ENCODE assay signal across 8 cellular contexts in the genomic region with DNA sequence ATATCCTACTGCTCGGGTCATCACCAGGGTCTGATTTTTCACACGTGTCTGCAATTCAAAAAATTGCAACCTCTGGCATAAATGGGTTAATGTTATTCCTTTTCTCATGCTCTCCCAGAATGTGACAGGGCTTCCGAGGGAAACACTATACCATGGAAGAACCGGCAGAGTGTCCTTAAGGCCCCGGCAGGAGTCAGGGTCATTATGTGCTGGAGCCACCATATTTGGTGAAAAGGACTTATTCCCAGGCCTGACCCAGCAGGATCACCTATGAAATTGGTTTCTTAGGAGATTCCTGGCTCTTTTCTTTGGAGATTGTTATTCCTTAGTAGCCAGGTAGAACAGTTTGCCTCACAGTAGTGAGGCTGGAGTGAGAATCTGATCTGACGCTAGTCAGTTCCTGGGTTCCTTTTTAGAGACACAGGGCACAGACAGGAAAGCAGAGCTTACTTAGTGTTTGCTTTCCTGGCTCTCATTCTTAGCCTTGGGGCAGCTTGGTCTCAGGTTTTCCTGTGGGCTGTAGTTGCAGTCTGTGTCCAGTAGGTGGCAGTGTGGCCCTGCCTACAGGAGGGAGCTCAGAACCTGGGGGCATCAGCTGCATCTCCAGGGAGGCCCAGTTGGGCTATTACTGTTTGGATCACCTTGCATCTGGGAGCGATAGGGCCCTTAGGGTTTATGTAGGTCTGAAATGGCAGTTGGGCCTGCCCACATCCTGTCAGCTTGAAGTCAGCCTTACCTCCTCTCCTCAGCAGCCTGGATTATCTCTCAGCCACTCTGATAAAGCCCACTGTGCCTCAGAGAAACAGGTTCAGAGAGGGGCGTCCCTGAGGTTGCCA. TPM values are rescaled to one million over a fixed set of nuclear protein-coding genes. Genes with fewer than 3 reads are reported as not detected.
DNase-seq lines count a peak whose midpoint lies in the region; TF ChIP-seq lines count a peak whose summit lies in the region.

No MANE protein-coding gene starts in this region.

- peaks cover 55% of the 10 kb centered on the region for H3K79me2 ChIP-seq in hepatocyte

- H3K27ac ChIP-seq in hepatocyte = peak overlapping the region; percentile 3

- no peaks in the 10 kb centered on the region for H3K27me3 ChIP-seq in hepatocyte

- no peaks in the 10 kb centered on the region for H3K9me2 ChIP-seq in hepatocyte (replicated peaks; ENCODE audit: insufficient read depth)

- peaks cover 58% of the 10 kb centered on the region for H4K20me1 ChIP-seq in hepatocyte (ENCODE audit: insufficient read depth, poor library complexity, severe bottlenecking)

- DNase-seq in NCI-H187 (lab: John Stamatoyannopoulos, UW) (peak; percentile 30 to 65), NCI-H187 treated with DMSO at 0.1 percent for 48 hours (lab: John Stamatoyannopoulos, UW) (no peak), NCI-H146 treated with DMSO at 0.1 percent for 48 hours (lab: John Stamatoyannopoulos, UW; ENCODE audit: unreplicated experiment) (peak; percentile 63), T-helper 9 cell (peak; percentile 57), astrocyte of the hippocampus (ENCODE audit: low read depth, low spot score) (peak; percentile 87), hepatocyte (ENCODE audit: low spot score) (peak; percentile 83), HPDE6-E6E7 (ENCODE audit: extremely low spot score) (no peak)
- peak; percentile 43 to 57 for DNase-seq in stimulated activated CD4-positive, alpha-beta T cell treated with anti-CD3 and anti-CD28 coated beads, Interleukin-12 subunit alpha, Interleukin-12 subunit beta, amount 100 ng/mL, for 24 hours (ENCODE audit: low read depth in 2 of 2)

- H3K4me3 ChIP-seq in hepatocyte = no peak overlapping the region

- H3K4me1 ChIP-seq in hepatocyte (ENCODE audit: insufficient read depth) = no peaks in the 10 kb centered on the region

- no peak overlapping the region for H3K4me2 ChIP-seq in hepatocyte

- TF ChIP-seq CTCF in hepatocyte (IDR thresholded peaks at IDR 0.05; ENCODE audit: poor library complexity) = peak; percentile 97

- no peaks in the 10 kb centered on the region for H3K9me3 ChIP-seq in hepatocyte (ENCODE audit: low read depth)

- H2AFZ ChIP-seq in hepatocyte = no peak overlapping the region

- no peaks in the 10 kb centered on the region for H3K36me3 ChIP-seq in hepatocyte (replicated peaks; ENCODE audit: insufficient read depth, low read depth)

- WGBS in hepatocyte (ENCODE audit: low lambda C conversion rate, missing lambda C conversion rate) = 50% methylated on average over 8 of the region's 8 CpGs

RNA-seq across cellular contexts. Expression of a gene that starts 12.4 kb away (rescaled TPM):
- 164 and 190 TPM in 2 replicates for total RNA-seq in hepatocyte
- polyA plus RNA-seq in hepatocyte = 248 and 294 TPM in 2 replicates

RNA-seq across cellular contexts. Expression of a gene that starts 16.5 kb away (rescaled TPM):
- 7.1 and 8.7 TPM in 2 replicates for total RNA-seq in hepatocyte
- 18.0 and 20.6 TPM in 2 replicates for polyA plus RNA-seq in hepatocyte

RNA-seq across cellular contexts. Expression of a gene that starts 21.3 kb away (rescaled TPM):
- total RNA-seq in hepatocyte = 1.9 TPM in 1 of 2 replicates, not detected in the other
- polyA plus RNA-seq in hepatocyte = 2.6 and 2.7 TPM in 2 replicates

RNA-seq across cellular contexts. Expression of a gene that starts 21.7 kb away (rescaled TPM):
- 4.4 and 11.3 TPM in 2 replicates for total RNA-seq in hepatocyte
- 8.2 and 11.4 TPM in 2 replicates for polyA plus RNA-seq in hepatocyte

RNA-seq across cellular contexts. Expression of a gene that starts 25.2 kb away (rescaled TPM):
- not detected in 2 replicates for total RNA-seq in hepatocyte
- not detected in 2 replicates for polyA plus RNA-seq in hepatocyte

Comparison
In these comparisons a context has a peak if more than half of its experiments do, and no peak if none do; other contexts are left out.
1. DNase-seq: peak in NCI-H187 (2 of 2), NCI-H146 treated with DMSO at 0.1 percent for 48 hours (single experiment), T-helper 9 cell (single experiment), astrocyte of the hippocampus (single experiment), hepatocyte (single experiment) and stimulated activated CD4-positive, alpha-beta T cell treated with anti-CD3 and anti-CD28 coated beads, Interleukin-12 subunit alpha, Interleukin-12 subunit beta, amount 100 ng/mL, for 24 hours (2 of 2); none in NCI-H187 treated with DMSO at 0.1 percent for 48 hours (single experiment) and HPDE6-E6E7 (single experiment).